Comparison of ENCODE assay signal across 12 cellular contexts in the genomic region with DNA sequence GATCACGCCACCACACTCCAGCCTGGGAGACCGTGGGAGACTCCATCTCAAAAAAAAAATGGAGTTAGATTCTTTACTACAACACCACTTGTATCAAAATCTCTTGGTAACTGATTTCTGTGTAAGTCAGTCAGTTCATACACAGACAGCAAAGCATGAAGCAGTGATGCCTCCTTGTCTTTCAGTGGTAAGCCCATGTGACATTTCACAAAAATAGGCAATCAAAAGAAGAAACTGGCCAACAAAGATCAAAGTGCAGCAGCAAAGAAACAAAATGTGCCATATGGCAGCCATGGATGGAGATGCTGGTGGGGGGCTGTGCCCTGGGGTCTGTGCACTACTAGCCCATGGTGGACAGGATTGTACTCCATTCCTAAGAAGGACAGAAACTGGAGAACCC. TPM values are rescaled to one million over a fixed set of nuclear protein-coding genes. Genes with fewer than 3 reads are reported as not detected.
DNase-seq lines count a peak whose midpoint lies in the region; ATAC-seq lines count a peak whose summit lies in the region.
"Had no signal": no experiment of that assay in that cellular context is flagged by ENCODE, and none has a peak within 500 bp of the region (broad histone marks: within the 10 kb centered on the region; RNA-seq: fewer than 3 reads in every experiment).

No MANE protein-coding gene starts in this region.

- H3K4me3 ChIP-seq in BLaER1 = no peak overlapping the region

- no peaks in the 10 kb centered on the region for H3K36me3 ChIP-seq in BLaER1

- intact Hi-C loops in left ventricle myocardium superior (cut with micrococcal nuclease) = no loop called here

- H3K4me3 Mint-ChIP-seq in IgD-negative memory B cell (peak overlapping the region; percentile 39 to 95 (median 86)), memory B cell (peak overlapping the region; percentile 67)
- peak overlapping the region; percentile 27 to 28 for H3K4me3 Mint-ChIP-seq in stimulated activated naive B cell treated with anti-CD40 and anti-IgM and Interleukin-4, amounts not matched to agents 10 μg/mL and 1 μg/mL and 100 μg/mL, for 72 hours
- H3K4me3 Mint-ChIP-seq: HFFc6 had no signal

- ATAC-seq in memory B cell (ENCODE audit: low read depth) (no peak), left ventricle myocardium superior (no peak)
- ATAC-seq in stimulated activated naive B cell treated with anti-CD40 and anti-IgM and Interleukin-4, amounts not matched to agents 10 μg/mL and 1 μg/mL and 100 μg/mL, for 72 hours (replicated peaks) = no peak
- ATAC-seq: HepG2 had no signal

- H3K9me3 Mint-ChIP-seq in IgD-negative memory B cell (no peaks in the 10 kb centered on the region), memory B cell (no peaks in the 10 kb centered on the region)
- H3K9me3 Mint-ChIP-seq in stimulated activated naive B cell treated with anti-CD40 and anti-IgM and Interleukin-4, amounts not matched to agents 10 μg/mL and 1 μg/mL and 100 μg/mL, for 72 hours = peaks cover 0 to 1% of the 10 kb centered on the region in 2 donors
- H3K9me3 Mint-ChIP-seq: HFFc6 had no signal

- H3K27ac Mint-ChIP-seq in IgD-negative memory B cell (peak overlapping the region in 2 of 3 donors; percentile 42 to 62), memory B cell (peak overlapping the region; percentile 78)
- peak overlapping the region; percentile 70 for H3K27ac Mint-ChIP-seq in stimulated activated naive B cell treated with anti-CD40 and anti-IgM and Interleukin-4, amounts not matched to agents 10 μg/mL and 1 μg/mL and 100 μg/mL, for 72 hours
- H3K27ac Mint-ChIP-seq: CD4-positive, CD25-positive, alpha-beta regulatory T cell; HFFc6 had no signal

- no peaks in the 10 kb centered on the region for H3K36me3 Mint-ChIP-seq in IgD-negative memory B cell
- H3K36me3 Mint-ChIP-seq in memory B cell = no peaks in the 10 kb centered on the region
- no peaks in the 10 kb centered on the region for H3K36me3 Mint-ChIP-seq in stimulated activated naive B cell treated with anti-CD40 and anti-IgM and Interleukin-4, amounts not matched to agents 10 μg/mL and 1 μg/mL and 100 μg/mL, for 72 hours
- H3K36me3 Mint-ChIP-seq: CD4-positive, CD25-positive, alpha-beta regulatory T cell had no signal

- peaks cover 65% of the 10 kb centered on the region for H3K4me1 ChIP-seq in BLaER1

- H3K27me3 Mint-ChIP-seq in IgD-negative memory B cell (peaks cover 3% of the 10 kb centered on the region), memory B cell (no peaks in the 10 kb centered on the region)
- H3K27me3 Mint-ChIP-seq in stimulated activated naive B cell treated with anti-CD40 and anti-IgM and Interleukin-4, amounts not matched to agents 10 μg/mL and 1 μg/mL and 100 μg/mL, for 72 hours = no peaks in the 10 kb centered on the region

- no peaks in the 10 kb centered on the region for H4K20me1 ChIP-seq in BLaER1

- H3K4me2 ChIP-seq in BLaER1 = peak overlapping the region; percentile 81

- H3K9me3 ChIP-seq in BLaER1 = no peaks in the 10 kb centered on the region

- peak overlapping the region; percentile 27; the same call in 1 of the 2 replicates for H3K27ac ChIP-seq in BLaER1

- H3K9ac ChIP-seq in BLaER1 = no peak overlapping the region

- H3K4me1 Mint-ChIP-seq in IgD-negative memory B cell (peaks cover 28 to 44% (median 41%) of the 10 kb centered on the region in 3 donors), memory B cell (peaks cover 30% of the 10 kb centered on the region)
- peaks cover 30 to 54% of the 10 kb centered on the region in 2 donors for H3K4me1 Mint-ChIP-seq in stimulated activated naive B cell treated with anti-CD40 and anti-IgM and Interleukin-4, amounts not matched to agents 10 μg/mL and 1 μg/mL and 100 μg/mL, for 72 hours

- H3K27me3 ChIP-seq in BLaER1 = no peaks in the 10 kb centered on the region

- no peak for DNase-seq in memory B cell (ENCODE audit: low spot score in 2 of 2)
- DNase-seq in stimulated activated naive B cell treated with anti-CD40 and anti-IgM and Interleukin-4, amounts not matched to agents 10 μg/mL and 1 μg/mL and 100 μg/mL, for 72 hours = no peak
- no peak for DNase-seq in left ventricle myocardium superior
- no peak for DNase-seq in activated CD4-positive, alpha-beta T cell treated with anti-CD3 and anti-CD28 coated beads for 4 hours
- DNase-seq in NCI-H82 (lab: John Stamatoyannopoulos, UW) = no peak
- DNase-seq: CD4-positive, CD25-positive, alpha-beta regulatory T cell; DMS53; HCEC 1CT; HFFc6 had no signal

RNA-seq across cellular contexts. Expression of gene RAB12, which starts 6.7 kb away (rescaled TPM):
- 0.10 TPM for polyA plus RNA-seq in IgD-negative memory B cell
- total RNA-seq in left ventricle myocardium superior = 127 TPM

Comparison
In these comparisons a context has a peak if more than half of its experiments do, and no peak if none do; other contexts are left out.
1. H3K4me3 Mint-ChIP-seq: peak in every context shown above with its lines; median percentile 86 in IgD-negative memory B cell; 67 in memory B cell; 28 in stimulated activated naive B cell treated with anti-CD40 and anti-IgM and Interleukin-4, amounts not matched to agents 10 μg/mL and 1 μg/mL and 100 μg/mL, for 72 hours.